Comparison of ENCODE assay signal across 13 cellular contexts in the genomic region with DNA sequence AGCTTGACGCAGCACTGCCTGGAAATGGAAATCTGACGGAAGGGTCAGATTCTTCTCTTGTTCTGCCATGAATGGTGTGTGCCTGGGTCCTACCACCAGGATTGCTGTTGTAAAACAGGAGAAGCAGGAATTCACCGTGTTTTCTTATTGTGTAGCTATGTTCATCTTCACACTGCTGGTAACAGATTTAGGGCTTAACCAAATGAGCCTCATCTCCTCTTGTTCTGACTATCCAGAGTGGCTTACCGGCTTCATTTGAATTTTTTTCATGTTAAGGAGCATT.
DNase-seq lines count a peak whose midpoint lies in the region; ATAC-seq and TF ChIP-seq lines count a peak whose summit lies in the region.
"Had no signal": no experiment of that assay in that cellular context is flagged by ENCODE, and none has a peak within 500 bp of the region (broad histone marks: within the 10 kb centered on the region; RNA-seq: fewer than 3 reads in every experiment).

No MANE protein-coding gene starts in this region.

- DNase-seq in BJ (ENCODE audit: low read depth) (no peak), foreskin keratinocyte (no peak), NCI-H1694 treated with DMSO at 0.1 percent for 48 hours (lab: John Stamatoyannopoulos, UW) (no peak), GM13977 (ENCODE audit: low spot score) (no peak)
- DNase-seq in activated CD8-positive, alpha-beta T cell treated with anti-CD3 and anti-CD28 coated beads, Interleukin-2, amount 10 ng/mL, durations not matched to agents 7 days and 5 days, result no peak
- DNase-seq: foreskin fibroblast, NCI-H1092 treated with DMSO at 0.1 percent for 48 hours, NCI-H446 treated with DMSO at 0.1 percent for 48 hours, RPMI8226 had no signal

- no peaks in the 10 kb centered on the region for H3K27me3 Mint-ChIP-seq in activated CD8-positive, alpha-beta T cell treated with anti-CD3 and anti-CD28 coated beads, Interleukin-2, amount 10 ng/mL, durations not matched to agents 7 days and 5 days (ENCODE audit: low read depth)

- ATAC-seq in activated CD8-positive, alpha-beta T cell treated with anti-CD3 and anti-CD28 coated beads, Interleukin-2, amount 10 ng/mL, durations not matched to agents 7 days and 5 days, result no peak
- no peak for ATAC-seq in foreskin keratinocyte
- no peak for ATAC-seq in GM21737 (IDR thresholded peaks at IDR 0.05; ENCODE audit: unreplicated experiment)
- ATAC-seq: sciatic nerve had no signal

- in situ Hi-C loops in GM13977 (cut with MboI; ENCODE audit: low pct_unique_long_range_greater_than_20kb, low sequenced_read_pairs, unreplicated experiment), result no loop called here

- 0 out of 2 replicates have a peak, but pooled peaks have one; percentile 9 for TF ChIP-seq CTCF in BJ (IDR thresholded peaks at IDR 0.05; ENCODE audit: insufficient read depth, low read depth, low read length)
- TF ChIP-seq CTCF in GM12873 (IDR thresholded peaks at IDR 0.05; ENCODE audit: insufficient read depth, low read depth, low read length, missing control alignments), result peak; percentile 26
- TF ChIP-seq CTCF in foreskin keratinocyte (conservative IDR thresholded peaks at IDR 0.05), result peak; percentile 40
- TF ChIP-seq CTCF in GM13977 (IDR thresholded peaks at IDR 0.05; ENCODE audit: extremely low read depth, insufficient read depth, missing control alignments), result no peak

- no peak overlapping the region for H3K4me3 ChIP-seq in BJ (ENCODE audit: low read depth, low read length)
- H3K4me3 ChIP-seq: coronary artery had no signal

- H3K27ac ChIP-seq in foreskin keratinocyte, result no peak overlapping the region
- H3K27ac ChIP-seq: coronary artery had no signal

- CTCF ChIA-PET in BJ (lab: Yijun Ruan, JAX), result interaction anchor here (1.3 kb wide), 1 partner anchor 10 kb away, joined by 3 read pairs; no protein-coding TSS in a partner anchor
- CTCF ChIA-PET in activated CD8-positive, alpha-beta T cell treated with anti-CD3 and anti-CD28 coated beads, Interleukin-2, amount 10 ng/mL, durations not matched to agents 7 days and 5 days (lab: Charles Lee), result interaction anchor here (0.8 to 1.6 kb wide), 3 partner anchors 17 to 104 kb away, joined by 3 to 4 read pairs (median 3); no protein-coding TSS in a partner anchor

- H3K27ac Mint-ChIP-seq in activated CD8-positive, alpha-beta T cell treated with anti-CD3 and anti-CD28 coated beads, Interleukin-2, amount 10 ng/mL, durations not matched to agents 7 days and 5 days, result peak overlapping the region; percentile 93

- peaks cover 12% of the 10 kb centered on the region for H3K36me3 ChIP-seq in BJ (ENCODE audit: control insufficient read depth, insufficient read depth, low read length)

- no peaks in the 10 kb centered on the region for H3K27me3 ChIP-seq in BJ (ENCODE audit: control insufficient read depth, insufficient read depth, low read length)
- H3K27me3 ChIP-seq in foreskin keratinocyte, result no peaks in the 10 kb centered on the region

- POLR2A ChIA-PET in BJ (lab: Charles Lee), result no interaction called here
- POLR2A ChIA-PET in activated CD8-positive, alpha-beta T cell treated with anti-CD3 and anti-CD28 coated beads, Interleukin-2, amount 10 ng/mL, durations not matched to agents 7 days and 5 days (lab: Charles Lee), result no interaction called here

- H3K9me3 Mint-ChIP-seq in activated CD8-positive, alpha-beta T cell treated with anti-CD3 and anti-CD28 coated beads, Interleukin-2, amount 10 ng/mL, durations not matched to agents 7 days and 5 days (ENCODE audit: insufficient read depth), result no peaks in the 10 kb centered on the region

- peaks cover 86% of the 10 kb centered on the region for H3K4me1 Mint-ChIP-seq in activated CD8-positive, alpha-beta T cell treated with anti-CD3 and anti-CD28 coated beads, Interleukin-2, amount 10 ng/mL, durations not matched to agents 7 days and 5 days (ENCODE audit: low read depth)

- H3K36me3 Mint-ChIP-seq in activated CD8-positive, alpha-beta T cell treated with anti-CD3 and anti-CD28 coated beads, Interleukin-2, amount 10 ng/mL, durations not matched to agents 7 days and 5 days (ENCODE audit: low read depth), result peaks cover 76% of the 10 kb centered on the region

- H3K4me1 ChIP-seq in foreskin keratinocyte, result peaks cover 18% of the 10 kb centered on the region

- H3K4me3 Mint-ChIP-seq in activated CD8-positive, alpha-beta T cell treated with anti-CD3 and anti-CD28 coated beads, Interleukin-2, amount 10 ng/mL, durations not matched to agents 7 days and 5 days, result peak overlapping the region; percentile 48
